27 cellular contexts compared by ENCODE assay signal in genomic region chr3:104190681-104191080, GRCh38.
DNase-seq lines count a peak whose midpoint lies in the region; ATAC-seq, FAIRE-seq and TF ChIP-seq lines count a peak whose summit lies in the region.
"Had no signal": no experiment of that assay in that cellular context is flagged by ENCODE, and none has a peak within 500 bp of the region (broad histone marks: within the 10 kb centered on the region; RNA-seq: fewer than 3 reads in every experiment).

No MANE protein-coding gene starts in this region.

- no peaks in the 10 kb centered on the region for H3K27me3 ChIP-seq in endothelial cell of umbilical vein (ENCODE audit: control insufficient read depth in 2 of 2, insufficient read depth in 2 of 2, low read length in 2 of 2)
- no peaks in the 10 kb centered on the region for H3K27me3 ChIP-seq in neuronal stem cell (ENCODE audit: control insufficient read depth in 3 of 3, insufficient read depth in 3 of 3, low read depth in 1 of 3, low read length in 3 of 3)
- no peaks in the 10 kb centered on the region for H3K27me3 ChIP-seq in pancreas
- H3K27me3 ChIP-seq: uterus had no signal

- intact Hi-C loops in endothelial cell of umbilical vein (cut with micrococcal nuclease) (no loop called here), Right ventricle myocardium superior (cut with DNase I) (no loop called here), pancreas (cut with DNase I) (no loop called here)
- intact Hi-C loops in activated CD8-positive, alpha-beta T cell treated with anti-CD3 and anti-CD28 coated beads for 36 hours (cut with micrococcal nuclease) = no loop called here

- POLR2A ChIA-PET in endothelial cell of umbilical vein (lab: Charles Lee) = no interaction called here
- POLR2A ChIA-PET in activated CD8-positive, alpha-beta T cell treated with anti-CD3 and anti-CD28 coated beads for 36 hours (lab: Charles Lee) = no interaction called here

- H3K4me2 ChIP-seq in endothelial cell of umbilical vein (ENCODE audit: insufficient read depth, low read length) = no peak overlapping the region
- H3K4me2 ChIP-seq in neuronal stem cell (ENCODE audit: insufficient read depth, low read length, poor library complexity, severe bottlenecking) = no peak overlapping the region
- H3K4me2 ChIP-seq: A549, SK-N-SH had no signal

- H2AFZ ChIP-seq in endothelial cell of umbilical vein (ENCODE audit: low read depth, low read length) = no peak overlapping the region
- peak overlapping the region; percentile 51 for H2AFZ ChIP-seq in neuronal stem cell (ENCODE audit: low read length)

- no peaks in the 10 kb centered on the region for H3K4me1 Mint-ChIP-seq in activated CD8-positive, alpha-beta T cell treated with anti-CD3 and anti-CD28 coated beads for 36 hours (ENCODE audit: low read depth)
- H3K4me1 Mint-ChIP-seq: neural crest cell; stimulated activated naive B cell treated with anti-CD40 and anti-IgM and Interleukin-4, amounts not matched to agents 10 μg/mL and 1 μg/mL and 100 μg/mL, for 72 hours had no signal

- FAIRE-seq in endothelial cell of umbilical vein (lab: Jason Lieb, UNC) (no peak), pancreas (lab: Jason Lieb, UNC) (no peak)
- FAIRE-seq: A549, K562, kidney had no signal

- no peaks in the 10 kb centered on the region for H4K20me1 ChIP-seq in endothelial cell of umbilical vein (replicated peaks; ENCODE audit: control insufficient read depth, extremely low read depth, insufficient read depth, low read length)

- CTCF ChIA-PET in endothelial cell of umbilical vein (lab: Charles Lee) = no interaction called here
- CTCF ChIA-PET in activated CD8-positive, alpha-beta T cell treated with anti-CD3 and anti-CD28 coated beads for 36 hours (lab: Charles Lee) = no interaction called here

- DNase-seq in ELF-1 (ENCODE audit: low read depth, low spot score) = peak; percentile 13
- DNase-seq in NCI-H226 = peak; percentile 6
- DNase-seq in endothelial cell of umbilical vein (ENCODE audit: low read depth, low spot score) = peak; percentile 66
- DNase-seq in neuronal stem cell (ENCODE audit: low spot score) = no peak
- no peak for DNase-seq in Right ventricle myocardium superior
- no peak for DNase-seq in pancreas
- DNase-seq in activated CD8-positive, alpha-beta T cell treated with anti-CD3 and anti-CD28 coated beads for 36 hours = no peak
- DNase-seq: activated effector memory CD4-positive, alpha-beta T cell treated with Interleukin-2 at 50 U/mL for 16 hours; aorta; CD8-positive, alpha-beta T cell; GOT3; kidney; lower lobe of right lung; NCI-H1436 treated with DMSO at 0.1 percent for 48 hours; NCI-H748 treated with DMSO at 0.1 percent for 48 hours; RPMI8226; SK-N-SH; stimulated activated naive B cell treated with anti-CD40 and anti-IgM and Interleukin-4, amounts not matched to agents 10 μg/mL and 1 μg/mL and 100 μg/mL, for 72 hours; uterus had no signal

- H3K27ac ChIP-seq in endothelial cell of umbilical vein (ENCODE audit: insufficient read depth, low read depth, low read length) (no peak overlapping the region), neuronal stem cell (replicated peaks; ENCODE audit: low read length) (no peak overlapping the region), pancreas (no peak overlapping the region)
- H3K27ac ChIP-seq: A549, lower lobe of right lung, thoracic aorta, uterus had no signal

- H2BK12ac ChIP-seq in neuronal stem cell (ENCODE audit: low read length) = no peak overlapping the region

- H3K4me3 ChIP-seq in endothelial cell of umbilical vein (replicated peaks in 1 of 3; ENCODE audit: insufficient read depth in 1 of 3, low read depth in 1 of 3, low read length in 3 of 3) (no peak overlapping the region), neuronal stem cell (ENCODE audit: low read length in 2 of 2) (no peak overlapping the region), pancreas (no peak overlapping the region)
- H3K4me3 ChIP-seq: A549, K562, lower lobe of right lung, thoracic aorta, uterus had no signal

- no peak overlapping the region for H3K27ac Mint-ChIP-seq in activated CD8-positive, alpha-beta T cell treated with anti-CD3 and anti-CD28 coated beads for 36 hours
- H3K27ac Mint-ChIP-seq: activated naive CD8-positive, alpha-beta T cell; CD8-positive, alpha-beta T cell; stimulated activated naive B cell treated with anti-CD40 and anti-IgM and Interleukin-4, amounts not matched to agents 10 μg/mL and 1 μg/mL and 100 μg/mL, for 72 hours; T-helper 1 cell treated with Interleukin-12 subunit alpha and Interleukin-12 subunit beta and Interleukin-4 antibody, amounts not matched to agents 30 μg/mL and 1 μg/mL, for 36 hours had no signal

- no peak overlapping the region for H3K4me3 Mint-ChIP-seq in activated CD8-positive, alpha-beta T cell treated with anti-CD3 and anti-CD28 coated beads for 36 hours
- H3K4me3 Mint-ChIP-seq: activated naive CD8-positive, alpha-beta T cell; CD8-positive, alpha-beta T cell; neural crest cell; stimulated activated naive B cell treated with anti-CD40 and anti-IgM and Interleukin-4, amounts not matched to agents 10 μg/mL and 1 μg/mL and 100 μg/mL, for 72 hours; T-helper 1 cell treated with Interleukin-12 subunit alpha and Interleukin-12 subunit beta and Interleukin-4 antibody, amounts not matched to agents 30 μg/mL and 1 μg/mL, for 36 hours had no signal

- TF ChIP-seq CTCF in endothelial cell of umbilical vein (IDR thresholded peaks at IDR 0.05; ENCODE audit: extremely low read depth in 1 of 2, insufficient read depth in 1 of 2, low read depth in 1 of 2, low read length in 2 of 2) (no peak), pancreas (IDR thresholded peaks at IDR 0.05) (no peak)
- TF ChIP-seq CTCF in activated CD8-positive, alpha-beta T cell treated with anti-CD3 and anti-CD28 coated beads for 36 hours (IDR thresholded peaks at IDR 0.05) = no peak

- no TSS peak for BruUV-seq in endothelial cell of umbilical vein (replicated peaks; lab: Mats Ljungman, UMichigan)

- no peak overlapping the region for H3K23ac ChIP-seq in neuronal stem cell (ENCODE audit: low read depth, low read length, poor library complexity)

- H2BK5ac ChIP-seq in neuronal stem cell (ENCODE audit: low read length) = no peak overlapping the region

- H3K36me3 Mint-ChIP-seq in activated CD8-positive, alpha-beta T cell treated with anti-CD3 and anti-CD28 coated beads for 36 hours (ENCODE audit: low read depth) = no peaks in the 10 kb centered on the region
- H3K36me3 Mint-ChIP-seq: activated naive CD8-positive, alpha-beta T cell; CD8-positive, alpha-beta T cell; stimulated activated naive B cell treated with anti-CD40 and anti-IgM and Interleukin-4, amounts not matched to agents 10 μg/mL and 1 μg/mL and 100 μg/mL, for 72 hours had no signal

- H3K18ac ChIP-seq in neuronal stem cell (ENCODE audit: low read length) = no peak overlapping the region

- H2AK5ac ChIP-seq in neuronal stem cell (ENCODE audit: low read depth, low read length) = no peak overlapping the region

- no peak overlapping the region for H4K91ac ChIP-seq in neuronal stem cell (ENCODE audit: low read depth, low read length, poor library complexity)

- ATAC-seq in Right ventricle myocardium superior (ENCODE audit: poor library complexity) = no peak
- ATAC-seq in pancreas = no peak
- ATAC-seq in activated CD8-positive, alpha-beta T cell treated with anti-CD3 and anti-CD28 coated beads for 36 hours = no peak
- no peak for ATAC-seq in HG03135 (IDR thresholded peaks at IDR 0.05; ENCODE audit: unreplicated experiment)
- ATAC-seq: A549; CD8-positive, alpha-beta T cell; K562; lower lobe of right lung; sciatic nerve; stimulated activated naive B cell treated with anti-CD40 and anti-IgM and Interleukin-4, amounts not matched to agents 10 μg/mL and 1 μg/mL and 100 μg/mL, for 72 hours had no signal

- no peak overlapping the region for H3K14ac ChIP-seq in neuronal stem cell (ENCODE audit: low read length)

- no peak overlapping the region for H3K4ac ChIP-seq in neuronal stem cell (ENCODE audit: low read length)

- no peaks in the 10 kb centered on the region for H3K79me2 ChIP-seq in endothelial cell of umbilical vein (ENCODE audit: control insufficient read depth, insufficient read depth, low read length)

- H4K8ac ChIP-seq in neuronal stem cell (ENCODE audit: low read depth, low read length) = no peak overlapping the region

- H3K9me3 Mint-ChIP-seq in activated CD8-positive, alpha-beta T cell treated with anti-CD3 and anti-CD28 coated beads for 36 hours = peaks cover 1% of the 10 kb centered on the region
- H3K9me3 Mint-ChIP-seq: CD8-positive, alpha-beta T cell; neural crest cell; stimulated activated naive B cell treated with anti-CD40 and anti-IgM and Interleukin-4, amounts not matched to agents 10 μg/mL and 1 μg/mL and 100 μg/mL, for 72 hours; T-helper 1 cell treated with Interleukin-12 subunit alpha and Interleukin-12 subunit beta and Interleukin-4 antibody, amounts not matched to agents 30 μg/mL and 1 μg/mL, for 36 hours had no signal

- H3K9me1 ChIP-seq in endothelial cell of umbilical vein (replicated peaks; ENCODE audit: control insufficient read depth, extremely low read depth, insufficient read depth, low read length) = no peaks in the 10 kb centered on the region

- H3K9me3 ChIP-seq in endothelial cell of umbilical vein (replicated peaks; ENCODE audit: control insufficient read depth, insufficient read depth, low read length) (no peaks in the 10 kb centered on the region), neuronal stem cell (replicated peaks in 1 of 2; ENCODE audit: control insufficient read depth in 2 of 2, insufficient read depth in 1 of 2, low read depth in 1 of 2, low read length in 2 of 2) (no peaks in the 10 kb centered on the region), pancreas (no peaks in the 10 kb centered on the region)
- H3K9me3 ChIP-seq: A549, lower lobe of right lung, SK-N-SH, thoracic aorta, uterus had no signal

- TF ChIP-seq POLR2A in endothelial cell of umbilical vein (IDR thresholded peaks at IDR 0.05; ENCODE audit: low read depth, low read length) = no peak

- H3K9ac ChIP-seq in endothelial cell of umbilical vein (replicated peaks; ENCODE audit: extremely low read depth, insufficient read depth, low read length) (no peak overlapping the region), neuronal stem cell (ENCODE audit: low read depth, low read length, poor library complexity) (no peak overlapping the region)
- H3K9ac ChIP-seq: SK-N-SH had no signal

- dilution Hi-C loops in endothelial cell of umbilical vein (cut with MboI; ENCODE audit: extremely low pct_ligation_motif_present, low sequenced_read_pairs) = no loop called here

- H3K27me3 Mint-ChIP-seq in activated CD8-positive, alpha-beta T cell treated with anti-CD3 and anti-CD28 coated beads for 36 hours = no peaks in the 10 kb centered on the region
- H3K27me3 Mint-ChIP-seq: activated naive CD8-positive, alpha-beta T cell; stimulated activated naive B cell treated with anti-CD40 and anti-IgM and Interleukin-4, amounts not matched to agents 10 μg/mL and 1 μg/mL and 100 μg/mL, for 72 hours had no signal

- no peaks in the 10 kb centered on the region for H3K36me3 ChIP-seq in endothelial cell of umbilical vein (ENCODE audit: control insufficient read depth in 2 of 2, extremely low read depth in 1 of 2, insufficient read depth in 2 of 2, low read length in 2 of 2)
- H3K36me3 ChIP-seq in neuronal stem cell (replicated peaks in 1 of 2; ENCODE audit: control insufficient read depth in 2 of 2, insufficient read depth in 2 of 2, low read length in 2 of 2) = no peaks in the 10 kb centered on the region
- H3K36me3 ChIP-seq in pancreas = no peaks in the 10 kb centered on the region
- H3K36me3 ChIP-seq: lower lobe of right lung, thoracic aorta, uterus had no signal

- no peaks in the 10 kb centered on the region for H3K79me1 ChIP-seq in neuronal stem cell (ENCODE audit: low read depth, low read length)

- no peak overlapping the region for H2BK15ac ChIP-seq in neuronal stem cell (ENCODE audit: low read length)

- no peak overlapping the region for H2BK120ac ChIP-seq in neuronal stem cell (ENCODE audit: low read depth, low read length)

- H3K4me1 ChIP-seq in endothelial cell of umbilical vein (ENCODE audit: control insufficient read depth, extremely low read depth, insufficient read depth, low read length) = no peaks in the 10 kb centered on the region
- H3K4me1 ChIP-seq in neuronal stem cell (ENCODE audit: control insufficient read depth in 2 of 2, insufficient read depth in 1 of 2, low read depth in 1 of 2, low read length in 2 of 2) = peaks cover 0 to 5% of the 10 kb centered on the region in 2 donors
- no peaks in the 10 kb centered on the region for H3K4me1 ChIP-seq in pancreas
- H3K4me1 ChIP-seq: A549, lower lobe of right lung, uterus had no signal

Comparison
In these comparisons a context has a peak if more than half of its experiments do, and no peak if none do; other contexts are left out.
1. DNase-seq: peak in ELF-1 (single experiment), NCI-H226 (single experiment) and endothelial cell of umbilical vein (single experiment); none in neuronal stem cell (single experiment), Right ventricle myocardium superior (single experiment), pancreas (0 of 6) and activated CD8-positive, alpha-beta T cell treated with anti-CD3 and anti-CD28 coated beads for 36 hours (single experiment).